In genomic region chr10:98414932-98415709, GRCh38 we compare ENCODE assay signal across 1 cellular context.
TF ChIP-seq lines count a peak whose summit lies in the region.

PYROXD2 (minus strand) TSS chr10:98415182; CDS start chr10:98415135, 47 bp downstream.

TF ChIP-seq in HepG2, 621 proteins besides CTCF, POLR2A, EP300 and RAD21 (continued from another document and continues in another):
- TF ChIP-seq GABPA (IDR thresholded peaks at IDR 0.05; ENCODE audit: low read depth, low read length) (peak; percentile 52), GABPA (CRISPR knock-in tag; IDR thresholded peaks at IDR 0.05; ENCODE audit: low read depth) (peak; percentile 87), ZNF33A (CRISPR knock-in tag; IDR thresholded peaks at IDR 0.05; ENCODE audit: borderline replicate concordance) (no peak), ZSCAN21 (CRISPR knock-in tag; IDR thresholded peaks at IDR 0.05; ENCODE audit: borderline replicate concordance) (peak; percentile 71; the same call in 1 of the 2 replicates), HIC2 (CRISPR knock-in tag; IDR thresholded peaks at IDR 0.05; ENCODE audit: low read depth) (no peak), HOXA5 (CRISPR knock-in tag; IDR thresholded peaks at IDR 0.05) (peak; percentile 57; the same call in 1 of the 2 replicates), MLXIP (CRISPR knock-in tag; IDR thresholded peaks at IDR 0.05; ENCODE audit: borderline replicate concordance) (peak; percentile 27; the same call in 1 of the 2 replicates), NONO (IDR thresholded peaks at IDR 0.05) (no peak), NONO (CRISPR knock-in tag; conservative IDR thresholded peaks at IDR 0.05) (peak; percentile 77), ZNF737 (CRISPR knock-in tag; IDR thresholded peaks at IDR 0.05; ENCODE audit: borderline replicate concordance) (no peak), MZF1 (CRISPR knock-in tag; IDR thresholded peaks at IDR 0.05; ENCODE audit: borderline replicate concordance) (0 out of 2 replicates have a peak, but pooled peaks have one; percentile 38), SIX1 (CRISPR knock-in tag; IDR thresholded peaks at IDR 0.05; ENCODE audit: borderline replicate concordance) (no peak), ZNF331 (CRISPR knock-in tag; IDR thresholded peaks at IDR 0.05) (peak; percentile 80), HNRNPK (IDR thresholded peaks at IDR 0.05; ENCODE audit: low read depth, low read length, poor library complexity, severe bottlenecking) (no peak), ZNF772 (CRISPR knock-in tag; IDR thresholded peaks at IDR 0.05) (peak; percentile 81), ZNF121 (CRISPR knock-in tag; IDR thresholded peaks at IDR 0.05) (peak; percentile 23; the same call in 1 of the 2 replicates), NFYB (CRISPR knock-in tag; IDR thresholded peaks at IDR 0.05) (peak; percentile 31; the same call in 1 of the 2 replicates), ZBED4 (CRISPR knock-in tag; IDR thresholded peaks at IDR 0.05; ENCODE audit: borderline replicate concordance) (no peak), NFIC (IDR thresholded peaks at IDR 0.05; ENCODE audit: low read length) (peak; percentile 90), FOXP4 (CRISPR knock-in tag; IDR thresholded peaks at IDR 0.05) (peak; percentile 34; the same call in 1 of the 2 replicates), FIP1L1 (IDR thresholded peaks at IDR 0.05; ENCODE audit: borderline replicate concordance, insufficient read depth, low read depth, low read length) (0 out of 2 replicates have a peak, but pooled peaks have one; percentile 72), FOSL1 (CRISPR knock-in tag; IDR thresholded peaks at IDR 0.05; ENCODE audit: borderline replicate concordance) (no peak), ZBTB7B (CRISPR knock-in tag; IDR thresholded peaks at IDR 0.05) (no peak), ZSCAN31 (CRISPR knock-in tag; IDR thresholded peaks at IDR 0.05; ENCODE audit: low read depth) (0 out of 2 replicates have a peak, but pooled peaks have one; percentile 26), ZNF891 (CRISPR knock-in tag; IDR thresholded peaks at IDR 0.05) (no peak), ZNF839 (CRISPR knock-in tag; IDR thresholded peaks at IDR 0.05; ENCODE audit: borderline replicate concordance) (peak; percentile 71; the same call in 1 of the 2 replicates), SOX5 (CRISPR knock-in tag; IDR thresholded peaks at IDR 0.05; ENCODE audit: borderline replicate concordance) (peak; percentile 33; the same call in 1 of the 2 replicates), ETS1 (CRISPR knock-in tag; IDR thresholded peaks at IDR 0.05) (peak; percentile 62; the same call in 1 of the 2 replicates), SNAPC2 (CRISPR knock-in tag; IDR thresholded peaks at IDR 0.05) (0 out of 2 replicates have a peak, but pooled peaks have one; percentile 26), HNF1B (CRISPR knock-in tag; IDR thresholded peaks at IDR 0.05) (peak; percentile 86), KIAA2018 (CRISPR knock-in tag; IDR thresholded peaks at IDR 0.05; ENCODE audit: borderline replicate concordance) (no peak), ZNF768 (CRISPR knock-in tag; IDR thresholded peaks at IDR 0.05) (peak; percentile 10; the same call in 1 of the 2 replicates), TCF7 (IDR thresholded peaks at IDR 0.05; ENCODE audit: low read depth) (no peak)
